ENCODE assay signal across 21 cellular contexts in the genomic region with DNA sequence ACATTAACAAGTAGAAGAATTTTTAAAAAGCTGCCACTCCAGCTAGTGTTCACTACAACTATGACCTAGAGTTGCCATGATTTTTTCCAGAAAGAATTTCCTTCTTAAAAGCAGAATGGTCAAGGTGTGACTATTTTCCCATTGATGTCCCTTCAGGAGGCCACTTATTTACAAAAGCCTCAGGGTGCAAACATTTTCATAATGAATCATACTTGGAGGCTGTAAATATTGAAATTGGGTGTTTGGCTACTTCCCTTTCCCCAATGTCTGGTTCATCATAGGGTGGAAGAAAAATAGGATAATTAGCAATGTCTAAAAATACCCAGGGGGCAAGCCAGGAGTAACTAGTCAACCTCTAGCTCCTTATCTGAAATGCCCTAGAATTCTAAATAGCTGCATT.
"Had no signal": no experiment of that assay in that cellular context is flagged by ENCODE, and none has a peak within 500 bp of the region (broad histone marks: within the 10 kb centered on the region; RNA-seq: fewer than 3 reads in every experiment).

No MANE protein-coding gene starts in this region.

- FAIRE-seq: colon, islet of Langerhans, urothelium cell line had no signal

- ATAC-seq: activated CD4-positive, alpha-beta T cell treated with anti-CD3 and anti-CD28 coated beads for 36 hours; activated CD8-positive, alpha-beta memory T cell treated with anti-CD3 and anti-CD28 coated beads, Interleukin-2, amount 10 ng/mL, durations not matched to agents 7 days and 5 days; body of pancreas; left colon; WTC11 had no signal

- H3K27ac ChIP-seq: body of pancreas, thyroid gland had no signal

- H3K9me3 ChIP-seq: body of pancreas, thyroid gland had no signal

- H3K27me3 ChIP-seq: body of pancreas, dorsolateral prefrontal cortex, thyroid gland had no signal

- H3K4me3 ChIP-seq: body of pancreas, dorsolateral prefrontal cortex, lung, thyroid gland had no signal

- DNase-seq: activated CD4-positive, alpha-beta T cell treated with anti-CD3 and anti-CD28 coated beads for 36 hours; activated CD4-positive, alpha-beta T cell treated with anti-CD3 and anti-CD28 coated beads, Interleukin-2, amount 50 U/mL, for 48 hours; activated CD8-positive, alpha-beta memory T cell treated with anti-CD3 and anti-CD28 coated beads, Interleukin-2, amount 10 ng/mL, durations not matched to agents 7 days and 5 days; activated naive CD8-positive, alpha-beta T cell treated with anti-CD3 and anti-CD28 coated beads, Interleukin-2, amount 10 ng/mL, durations not matched to agents 7 days and 5 days; body of pancreas; central memory CD4-positive, alpha-beta T cell; dorsolateral prefrontal cortex; foreskin melanocyte; glutamatergic neuron; hippocampal formation; left colon; retina; stimulated activated CD4-positive, alpha-beta T cell treated with anti-CD3 and anti-CD28 coated beads, Interleukin-12 subunit alpha, Interleukin-12 subunit beta, amount 100 ng/mL, for 4 hours; stimulated activated CD4-positive, alpha-beta T cell treated with anti-CD3 and anti-CD28 coated beads, Interleukin-1b, Interleukin-23, amount 100 ng/mL, for 48 hours; stimulated activated naive CD4-positive, alpha-beta T cell treated with Interleukin-2 at 50 U/mL for 16 hours; thyroid gland had no signal
